In genomic region chr12:55642275-55643068, GRCh38 we compare ENCODE assay signal across 12 cellular contexts. TPM values are rescaled to one million over a fixed set of nuclear protein-coding genes. Genes with fewer than 3 reads are reported as not detected.
DNase-seq lines count a peak whose midpoint lies in the region; ATAC-seq and TF ChIP-seq lines count a peak whose summit lies in the region.
"Had no signal": no experiment of that assay in that cellular context is flagged by ENCODE, and none has a peak within 500 bp of the region (broad histone marks: within the 10 kb centered on the region; RNA-seq: fewer than 3 reads in every experiment).

No MANE protein-coding gene starts in this region.

- H3K9me3 Mint-ChIP-seq in activated T-helper 17 cell treated with anti-CD3 and anti-CD28 coated beads, Interleukin-2, amount 50 U/mL, for 72 hours, result no peaks in the 10 kb centered on the region
- H3K9me3 Mint-ChIP-seq: CD4-positive, alpha-beta T cell had no signal

- peak; percentile 36 for ATAC-seq in activated T-helper 17 cell treated with anti-CD3 and anti-CD28 coated beads, Interleukin-2, amount 50 U/mL, for 72 hours (replicated peaks)
- no peak for ATAC-seq in SK-N-SH treated with all-trans-retinoic acid at 6 μM for 48 hours

- H3K4me3 Mint-ChIP-seq in activated T-helper 17 cell treated with anti-CD3 and anti-CD28 coated beads, Interleukin-2, amount 50 U/mL, for 72 hours, result no peak overlapping the region
- H3K4me3 Mint-ChIP-seq: CD4-positive, alpha-beta T cell had no signal

- no peak overlapping the region for H3K27ac Mint-ChIP-seq in activated T-helper 17 cell treated with anti-CD3 and anti-CD28 coated beads, Interleukin-2, amount 50 U/mL, for 72 hours
- H3K27ac Mint-ChIP-seq: CD4-positive, alpha-beta T cell had no signal

- peaks cover 3% of the 10 kb centered on the region for H3K27me3 Mint-ChIP-seq in activated T-helper 17 cell treated with anti-CD3 and anti-CD28 coated beads, Interleukin-2, amount 50 U/mL, for 72 hours

- H3K4me1 Mint-ChIP-seq in activated T-helper 17 cell treated with anti-CD3 and anti-CD28 coated beads, Interleukin-2, amount 50 U/mL, for 72 hours, result peaks cover 26% of the 10 kb centered on the region

- peak; percentile 46 for DNase-seq in stimulated activated CD4-positive, alpha-beta T cell treated with anti-CD3 and anti-CD28 coated beads, Interleukin-15, amount 100 ng/mL, for 24 hours
- no peak for DNase-seq in stimulated activated CD4-positive, alpha-beta T cell treated with anti-CD3 and anti-CD28 coated beads, Interleukin-2, amount 100 ng/mL, for 48 hours
- DNase-seq in KBM-7 (peak; percentile 73), NCI-H2029 treated with DMSO at 0.1 percent for 48 hours (lab: John Stamatoyannopoulos, UW) (no peak), UCSD-AML1 (lab: John Stamatoyannopoulos, UW; ENCODE audit: unreplicated experiment) (no peak)
- DNase-seq in effector CD8-positive, alpha-beta T cell (lab: John Stamatoyannopoulos, UW), result no peak
- DNase-seq: mammary epithelial cell, PC-9 had no signal

- in situ Hi-C loops in KBM-7 (cut with MboI; ENCODE audit: low pct_unique_long_range_greater_than_20kb, low sequenced_read_pairs), result loop anchor here (25.0 kb wide), 1 partner anchor 455 kb away; no protein-coding TSS in a partner anchor

- no peaks in the 10 kb centered on the region for H3K36me3 Mint-ChIP-seq in activated T-helper 17 cell treated with anti-CD3 and anti-CD28 coated beads, Interleukin-2, amount 50 U/mL, for 72 hours (ENCODE audit: low read depth)

TF ChIP-seq in SK-N-SH treated with all-trans-retinoic acid at 6 μM for 48 hours, 23 proteins besides CTCF, POLR2A, EP300 and RAD21:
- TF ChIP-seq TOX (CRISPR knock-in tag; IDR thresholded peaks at IDR 0.05; ENCODE audit: borderline replicate concordance) (no peak), TSHZ2 (CRISPR knock-in tag; IDR thresholded peaks at IDR 0.05) (no peak), PPARA (CRISPR knock-in tag; IDR thresholded peaks at IDR 0.05; ENCODE audit: borderline replicate concordance) (no peak), PATZ1 (CRISPR knock-in tag; IDR thresholded peaks at IDR 0.05; ENCODE audit: borderline replicate concordance) (no peak), ZNF70 (CRISPR knock-in tag; IDR thresholded peaks at IDR 0.05) (no peak), ZFP30 (CRISPR knock-in tag; IDR thresholded peaks at IDR 0.05) (no peak), OSR1 (CRISPR knock-in tag; IDR thresholded peaks at IDR 0.05) (no peak), RARB (CRISPR knock-in tag; IDR thresholded peaks at IDR 0.05) (no peak), POU6F1 (CRISPR knock-in tag; IDR thresholded peaks at IDR 0.05; ENCODE audit: borderline replicate concordance, low read depth) (no peak), ZNF8 (CRISPR knock-in tag; IDR thresholded peaks at IDR 0.05) (no peak), ARNTL (CRISPR knock-in tag; IDR thresholded peaks at IDR 0.05; ENCODE audit: borderline replicate concordance, low read depth) (no peak), ZNF565 (CRISPR knock-in tag; conservative IDR thresholded peaks at IDR 0.05; ENCODE audit: low read depth) (no peak), CSRNP3 (CRISPR knock-in tag; IDR thresholded peaks at IDR 0.05) (no peak), BACH2 (CRISPR knock-in tag; IDR thresholded peaks at IDR 0.05; ENCODE audit: borderline replicate concordance) (no peak), ZFP3 (CRISPR knock-in tag; IDR thresholded peaks at IDR 0.05) (no peak), ESRRG (CRISPR knock-in tag; IDR thresholded peaks at IDR 0.05) (no peak), ZC3H10 (CRISPR knock-in tag; IDR thresholded peaks at IDR 0.05) (no peak), TCF4 (CRISPR knock-in tag; IDR thresholded peaks at IDR 0.05; ENCODE audit: borderline replicate concordance) (no peak)

RNA-seq across cellular contexts. Expression of gene OR10P1, which starts 5.8 kb away (rescaled TPM):
- not detected for total RNA-seq in activated T-helper 17 cell treated with anti-CD3 and anti-CD28 coated beads, Interleukin-2, amount 50 U/mL, for 72 hours
- total RNA-seq: CD4-positive, alpha-beta T cell; M059J; mammary epithelial cell; PC-9 had no signal

Comparison
In these comparisons a context has a peak if more than half of its experiments do, and no peak if none do; other contexts are left out.
1. DNase-seq: peak in stimulated activated CD4-positive, alpha-beta T cell treated with anti-CD3 and anti-CD28 coated beads, Interleukin-15, amount 100 ng/mL, for 24 hours (single experiment) and KBM-7 (single experiment); none in stimulated activated CD4-positive, alpha-beta T cell treated with anti-CD3 and anti-CD28 coated beads, Interleukin-2, amount 100 ng/mL, for 48 hours (0 of 2), effector CD8-positive, alpha-beta T cell (single experiment), NCI-H2029 treated with DMSO at 0.1 percent for 48 hours (single experiment) and UCSD-AML1 (single experiment).